ENCODE assay signal across 8 cellular contexts in the genomic region with DNA sequence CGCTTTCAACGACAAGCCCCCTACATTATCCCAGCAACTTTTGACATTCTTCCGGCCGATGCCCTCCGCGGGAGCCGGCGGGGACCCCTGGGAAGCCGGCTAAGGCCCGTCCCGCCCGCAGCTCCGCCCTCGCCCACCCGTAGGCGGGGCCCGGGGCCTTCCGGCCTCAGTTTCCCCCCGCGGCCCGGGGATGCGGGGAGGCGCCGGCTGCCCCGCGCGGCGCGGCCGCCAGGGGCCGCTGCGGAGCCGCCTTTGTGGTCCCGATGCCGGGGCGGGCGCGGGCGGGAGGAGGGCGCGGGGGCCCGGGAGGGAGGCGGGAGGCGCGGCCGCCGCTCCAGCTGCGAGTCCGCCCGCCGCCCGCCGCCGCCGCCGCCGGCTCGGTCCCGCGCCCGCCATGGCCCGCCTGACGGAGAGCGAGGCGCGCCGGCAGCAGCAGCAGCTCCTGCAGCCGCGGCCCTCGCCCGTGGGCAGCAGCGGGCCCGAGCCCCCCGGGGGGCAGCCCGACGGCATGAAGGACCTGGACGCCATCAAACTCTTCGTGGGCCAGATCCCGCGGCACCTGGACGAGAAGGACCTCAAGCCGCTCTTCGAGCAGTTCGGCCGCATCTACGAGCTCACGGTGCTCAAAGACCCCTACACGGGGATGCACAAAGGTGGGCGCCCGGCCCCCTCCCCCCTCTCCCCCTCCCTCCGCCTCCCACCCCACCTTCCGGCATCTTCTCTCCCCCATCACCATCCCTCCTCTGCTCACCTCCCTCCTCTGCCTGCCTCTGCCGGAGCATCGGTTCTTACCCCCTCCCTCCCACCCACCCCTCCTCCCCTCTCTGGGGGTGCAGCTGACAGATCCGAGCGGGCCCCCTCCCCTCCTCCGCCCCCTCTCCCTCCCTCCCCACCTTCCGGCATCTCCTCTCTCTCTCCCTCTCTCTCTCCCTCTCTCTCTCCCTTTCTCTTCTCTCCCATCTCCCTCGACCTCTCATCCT. TPM values are rescaled to one million over a fixed set of nuclear protein-coding genes. Genes with fewer than 3 reads are reported as not detected.
DNase-seq lines count a peak whose midpoint lies in the region; ATAC-seq and TF ChIP-seq lines count a peak whose summit lies in the region.

A gene (plus strand): TSS at position 316 of the 980 bp plus-strand sequence. CDS start 79 bp downstream, at position 395.

- intact Hi-C loops in CD4-positive, alpha-beta memory T cell (cut with micrococcal nuclease) = no loop called here
- intact Hi-C loops in activated B cell treated with CpG ODN at 0.5 μM for 24 hours (cut with micrococcal nuclease) = no loop called here

- H3K36me3 ChIP-seq in CD4-positive, alpha-beta memory T cell (ENCODE audit: insufficient read depth, low read length) = no peaks in the 10 kb centered on the region
- no peaks in the 10 kb centered on the region for H3K36me3 ChIP-seq in liver (ENCODE audit: control insufficient read depth in 4 of 4, insufficient read depth in 3 of 4, low read depth in 1 of 4, low read length in 3 of 4)

- no peaks in the 10 kb centered on the region for H3K9me3 Mint-ChIP-seq in CD4-positive, alpha-beta memory T cell
- no peaks in the 10 kb centered on the region for H3K9me3 Mint-ChIP-seq in activated B cell treated with CpG ODN at 0.5 μM for 24 hours

- peaks cover 0 to 1% (median 0%) of the 10 kb centered on the region in 4 donors for H3K4me1 Mint-ChIP-seq in CD4-positive, alpha-beta memory T cell
- peaks cover 5% of the 10 kb centered on the region for H3K4me1 Mint-ChIP-seq in activated B cell treated with CpG ODN at 0.5 μM for 24 hours

- TF ChIP-seq EP300 in Ishikawa (IDR thresholded peaks at IDR 0.05; ENCODE audit: borderline replicate concordance) = no peak

- ATAC-seq in activated B cell treated with CpG ODN at 0.5 μM for 24 hours (ENCODE audit: low read depth) = peak; percentile 78

- TF ChIP-seq RAD21 in Ishikawa (IDR thresholded peaks at IDR 0.05; ENCODE audit: low read depth) = peak; percentile 44; the same call in 1 of the 2 replicates
- no peak for TF ChIP-seq RAD21 in liver (IDR thresholded peaks at IDR 0.05)

- POLR2A ChIA-PET in CD4-positive, alpha-beta memory T cell (lab: Charles Lee; ENCODE audit: partially characterized antibody) = no interaction called here
- POLR2A ChIA-PET in activated B cell treated with CpG ODN at 0.5 μM for 24 hours (lab: Charles Lee) = interaction anchor here (0.6 to 0.7 kb wide), 2 partner anchors 42 to 123 kb away, joined by 3 to 4 read pairs; no protein-coding TSS in a partner anchor

- CTCF ChIA-PET in CD4-positive, alpha-beta memory T cell (lab: Charles Lee; ENCODE audit: partially characterized antibody) = interaction anchor here (0.9 to 1.2 kb wide), 2 partner anchors 10 to 18 kb away, joined by 3 read pairs; no protein-coding TSS in a partner anchor
- CTCF ChIA-PET in activated B cell treated with CpG ODN at 0.5 μM for 24 hours (lab: Charles Lee) = no interaction called here

- no peak within 1 kb of the TSS for H3K9ac ChIP-seq in liver (ENCODE audit: low read depth in 1 of 2, low read length in 2 of 2)

- peak in 4 of 5 donors; percentile 50 to 62 (median 52) for DNase-seq in CD4-positive, alpha-beta memory T cell
- DNase-seq in activated B cell treated with CpG ODN at 0.5 μM for 24 hours (peak; percentile 61), ureter (ENCODE audit: low spot score) (no peak), inferior parietal cortex (ENCODE audit: extremely low spot score) (no peak)
- peak; percentile 47 for DNase-seq in central memory CD4-positive, alpha-beta T cell
- peak; percentile 7 to 29 for DNase-seq in stimulated activated CD8-positive, alpha-beta memory T cell treated with anti-CD3 and anti-CD28 coated beads, Interleukin-15, amount 100 ng/mL, for 4 hours (ENCODE audit: low read depth in 2 of 2)

- H3K27ac ChIP-seq in CD4-positive, alpha-beta memory T cell (ENCODE audit: low read depth, low read length) = no peak within 1 kb of the TSS
- H3K27ac ChIP-seq in liver (ENCODE audit: low read depth in 1 of 2, low read length in 2 of 2) = no peak within 1 kb of the TSS

- H3K9me3 ChIP-seq in CD4-positive, alpha-beta memory T cell (ENCODE audit: control insufficient read depth in 1 of 2, low read length in 2 of 2) = no peaks in the 10 kb centered on the region
- H3K9me3 ChIP-seq in liver (ENCODE audit: control insufficient read depth in 4 of 4, low read length in 3 of 4) = no peaks in the 10 kb centered on the region

- H3K4me1 ChIP-seq in CD4-positive, alpha-beta memory T cell (ENCODE audit: insufficient read depth, low read length) = no peaks in the 10 kb centered on the region
- H3K4me1 ChIP-seq in liver (ENCODE audit: control insufficient read depth in 4 of 4, insufficient read depth in 4 of 4, low read length in 3 of 4) = peaks cover 0 to 2% (median 0%) of the 10 kb centered on the region in 4 donors

- H3K27me3 Mint-ChIP-seq in CD4-positive, alpha-beta memory T cell = peaks cover 17 to 22% of the 10 kb centered on the region in 2 donors
- H3K27me3 Mint-ChIP-seq in activated B cell treated with CpG ODN at 0.5 μM for 24 hours = peaks cover 29% of the 10 kb centered on the region

- TF ChIP-seq CTCF in activated B cell treated with CpG ODN at 0.5 μM for 24 hours (IDR thresholded peaks at IDR 0.05) (no peak), liver (IDR thresholded peaks at IDR 0.05; ENCODE audit: low read depth, low read length, missing input control) (peak; percentile 49)

- no peaks in the 10 kb centered on the region for H3K36me3 Mint-ChIP-seq in CD4-positive, alpha-beta memory T cell
- no peaks in the 10 kb centered on the region for H3K36me3 Mint-ChIP-seq in activated B cell treated with CpG ODN at 0.5 μM for 24 hours (ENCODE audit: low read depth)

- 3% methylated on average over 99 of the region's 99 CpGs for WGBS in liver

- peaks cover 9% of the 10 kb centered on the region for H3K27me3 ChIP-seq in CD4-positive, alpha-beta memory T cell (ENCODE audit: insufficient read depth, low read length)
- peaks cover 0 to 8% (median under 1%) of the 10 kb centered on the region in 4 donors for H3K27me3 ChIP-seq in liver (ENCODE audit: control insufficient read depth in 4 of 4, insufficient read depth in 4 of 4, low read length in 3 of 4)

- H3K4me3 Mint-ChIP-seq in CD4-positive, alpha-beta memory T cell = peak within 1 kb of the TSS in 5 of 8 donors; percentile 12 to 59 (median 34)
- H3K4me3 Mint-ChIP-seq in activated B cell treated with CpG ODN at 0.5 μM for 24 hours = peak within 1 kb of the TSS; percentile 11

- H3K4me3 ChIP-seq in CD4-positive, alpha-beta memory T cell (ENCODE audit: low read length in 2 of 2) = no peak within 1 kb of the TSS
- peak within 1 kb of the TSS in 1 of 3 donors; percentile 44 for H3K4me3 ChIP-seq in liver (ENCODE audit: low read depth in 1 of 3, low read length in 3 of 3)

- H3K27ac Mint-ChIP-seq in CD4-positive, alpha-beta memory T cell = peak within 1 kb of the TSS in 2 of 7 donors; percentile 7 to 23
- H3K27ac Mint-ChIP-seq in activated B cell treated with CpG ODN at 0.5 μM for 24 hours = no peak within 1 kb of the TSS

TF ChIP-seq in Ishikawa, 13 proteins besides CTCF, POLR2A, EP300 and RAD21:
- TF ChIP-seq ZBTB7A (IDR thresholded peaks at IDR 0.05; ENCODE audit: low read depth) (0 out of 2 replicates have a peak, but pooled peaks have one; percentile 36), FOXM1 (IDR thresholded peaks at IDR 0.05; ENCODE audit: borderline replicate concordance, low read depth) (no peak), CREB1 (IDR thresholded peaks at IDR 0.05; ENCODE audit: low read depth) (no peak), TAF1 (IDR thresholded peaks at IDR 0.05; ENCODE audit: low read depth) (no peak)
- TF ChIP-seq, protein P1, sequence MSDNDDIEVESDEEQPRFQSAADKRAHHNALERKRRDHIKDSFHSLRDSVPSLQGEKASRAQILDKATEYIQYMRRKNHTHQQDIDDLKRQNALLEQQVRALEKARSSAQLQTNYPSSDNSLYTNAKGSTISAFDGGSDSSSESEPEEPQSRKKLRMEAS (IDR thresholded peaks at IDR 0.05) = no peak; the same call in 1 of the 2 replicates

TF ChIP-seq in liver, 16 proteins besides CTCF, POLR2A, EP300 and RAD21 (continues in another document):
- TF ChIP-seq HNF4A (conservative IDR thresholded peaks at IDR 0.05) (no peak), YY1 (IDR thresholded peaks at IDR 0.05) (no peak), SP1 (IDR thresholded peaks at IDR 0.05) (no peak), FOXA2 (IDR thresholded peaks at IDR 0.05) (no peak), NR2F2 (IDR thresholded peaks at IDR 0.05) (no peak)
- TF ChIP-seq, protein P2, sequence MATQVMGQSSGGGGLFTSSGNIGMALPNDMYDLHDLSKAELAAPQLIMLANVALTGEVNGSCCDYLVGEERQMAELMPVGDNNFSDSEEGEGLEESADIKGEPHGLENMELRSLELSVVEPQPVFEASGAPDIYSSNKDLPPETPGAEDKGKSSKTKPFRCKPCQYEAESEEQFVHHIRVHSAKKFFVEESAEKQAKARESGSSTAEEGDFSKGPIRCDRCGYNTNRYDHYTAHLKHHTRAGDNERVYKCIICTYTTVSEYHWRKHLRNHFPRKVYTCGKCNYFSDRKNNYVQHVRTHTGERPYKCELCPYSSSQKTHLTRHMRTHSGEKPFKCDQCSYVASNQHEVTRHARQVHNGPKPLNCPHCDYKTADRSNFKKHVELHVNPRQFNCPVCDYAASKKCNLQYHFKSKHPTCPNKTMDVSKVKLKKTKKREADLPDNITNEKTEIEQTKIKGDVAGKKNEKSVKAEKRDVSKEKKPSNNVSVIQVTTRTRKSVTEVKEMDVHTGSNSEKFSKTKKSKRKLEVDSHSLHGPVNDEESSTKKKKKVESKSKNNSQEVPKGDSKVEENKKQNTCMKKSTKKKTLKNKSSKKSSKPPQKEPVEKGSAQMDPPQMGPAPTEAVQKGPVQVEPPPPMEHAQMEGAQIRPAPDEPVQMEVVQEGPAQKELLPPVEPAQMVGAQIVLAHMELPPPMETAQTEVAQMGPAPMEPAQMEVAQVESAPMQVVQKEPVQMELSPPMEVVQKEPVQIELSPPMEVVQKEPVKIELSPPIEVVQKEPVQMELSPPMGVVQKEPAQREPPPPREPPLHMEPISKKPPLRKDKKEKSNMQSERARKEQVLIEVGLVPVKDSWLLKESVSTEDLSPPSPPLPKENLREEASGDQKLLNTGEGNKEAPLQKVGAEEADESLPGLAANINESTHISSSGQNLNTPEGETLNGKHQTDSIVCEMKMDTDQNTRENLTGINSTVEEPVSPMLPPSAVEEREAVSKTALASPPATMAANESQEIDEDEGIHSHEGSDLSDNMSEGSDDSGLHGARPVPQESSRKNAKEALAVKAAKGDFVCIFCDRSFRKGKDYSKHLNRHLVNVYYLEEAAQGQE (IDR thresholded peaks at IDR 0.05) = no peak
- TF ChIP-seq, protein P3, sequence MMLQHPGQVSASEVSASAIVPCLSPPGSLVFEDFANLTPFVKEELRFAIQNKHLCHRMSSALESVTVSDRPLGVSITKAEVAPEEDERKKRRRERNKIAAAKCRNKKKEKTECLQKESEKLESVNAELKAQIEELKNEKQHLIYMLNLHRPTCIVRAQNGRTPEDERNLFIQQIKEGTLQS (IDR thresholded peaks at IDR 0.05) = no peak

RNA-seq across cellular contexts. Expression of the gene that starts here (rescaled TPM):
- total RNA-seq in CD4-positive, alpha-beta memory T cell = under 1 TPM; 0.44 to 0.64 TPM
- polyA plus RNA-seq in CD4-positive, alpha-beta memory T cell = under 1 TPM in 1 of 2 donors, not detected in 1; 0.32 TPM
- not detected in 2 replicates for total RNA-seq in activated B cell treated with CpG ODN at 0.5 μM for 24 hours
- total RNA-seq in liver = under 1 TPM; 0.19 to 0.33 TPM
- under 1 TPM; 0.06 to 0.50 TPM for polyA plus RNA-seq in liver
- total RNA-seq in ureter = 0.62 TPM

Comparison
In these comparisons a context has a peak if more than half of its experiments do, and no peak if none do; other contexts are left out.
1. Peak in DNase-seq in CD4-positive, alpha-beta memory T cell; RNA of the gene not detected or under 1 TPM.
2. Peak in DNase-seq and ATAC-seq in activated B cell treated with CpG ODN at 0.5 μM for 24 hours; RNA of the gene not detected or under 1 TPM.
3. DNase-seq: peak in central memory CD4-positive, alpha-beta T cell (single experiment) and stimulated activated CD8-positive, alpha-beta memory T cell treated with anti-CD3 and anti-CD28 coated beads, Interleukin-15, amount 100 ng/mL, for 4 hours (2 of 2); none in ureter (single experiment) and inferior parietal cortex (single experiment).